ENCODE assay signal across 11 cellular contexts in the genomic region with DNA sequence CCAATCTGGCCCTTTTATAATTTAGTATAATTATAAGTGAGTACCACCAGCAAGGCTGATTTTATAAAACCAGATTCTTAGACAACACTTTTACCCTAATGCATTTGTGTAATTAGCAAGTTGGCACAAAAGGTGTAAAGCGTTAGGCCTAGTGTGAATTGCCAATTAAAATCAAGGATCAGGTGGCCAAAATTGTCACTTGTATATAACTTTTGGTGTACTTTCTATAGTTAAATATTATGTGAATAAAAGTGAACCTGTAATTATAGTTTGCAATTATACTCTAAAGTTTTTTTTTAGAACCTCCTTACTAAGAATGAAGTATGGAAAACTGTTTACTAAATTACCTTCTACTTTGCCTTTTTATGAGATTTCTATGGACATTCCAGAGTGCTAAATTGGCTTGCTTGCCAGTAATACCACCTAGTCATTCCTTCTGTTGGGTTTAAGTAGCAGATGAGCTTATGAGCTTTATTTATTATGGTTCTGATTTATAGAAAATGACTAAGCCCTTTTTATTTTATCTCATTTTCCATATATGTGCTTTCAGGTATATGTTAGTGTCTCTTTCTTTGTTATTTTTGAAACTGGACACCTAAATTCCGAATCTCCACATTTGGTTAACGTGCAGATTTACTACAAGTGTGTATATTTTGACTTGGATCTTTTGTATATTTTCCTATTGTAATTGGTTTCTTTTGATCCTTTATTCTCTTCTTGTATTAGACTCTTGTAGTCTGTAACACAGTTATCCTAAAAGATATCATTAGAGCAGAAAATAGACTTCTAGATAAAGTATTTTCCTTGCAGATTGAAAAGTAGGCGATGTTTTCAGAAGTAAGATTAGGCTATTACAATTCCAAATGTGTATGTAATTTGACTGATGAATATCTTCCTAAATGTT. TPM values are rescaled to one million over a fixed set of nuclear protein-coding genes. Genes with fewer than 3 reads are reported as not detected.
DNase-seq lines count a peak whose midpoint lies in the region; ATAC-seq and TF ChIP-seq lines count a peak whose summit lies in the region.
"Had no signal": no experiment of that assay in that cellular context is flagged by ENCODE, and none has a peak within 500 bp of the region (broad histone marks: within the 10 kb centered on the region; RNA-seq: fewer than 3 reads in every experiment).

No MANE protein-coding gene starts in this region.

- H3K9me3 Mint-ChIP-seq in activated naive CD8-positive, alpha-beta T cell (ENCODE audit: low read depth) = no peaks in the 10 kb centered on the region
- no peaks in the 10 kb centered on the region for H3K9me3 Mint-ChIP-seq in activated naive CD8-positive, alpha-beta T cell treated with anti-CD3 and anti-CD28 coated beads, Interleukin-2, amount 50 U/mL, for 24 hours

- H3K36me3 Mint-ChIP-seq in activated naive CD8-positive, alpha-beta T cell = no peaks in the 10 kb centered on the region
- H3K36me3 Mint-ChIP-seq in activated naive CD8-positive, alpha-beta T cell treated with anti-CD3 and anti-CD28 coated beads, Interleukin-2, amount 50 U/mL, for 24 hours (ENCODE audit: low read depth) = peaks cover 15% of the 10 kb centered on the region

- peak overlapping the region; percentile 10 for H3K27ac Mint-ChIP-seq in activated naive CD8-positive, alpha-beta T cell
- H3K27ac Mint-ChIP-seq in activated naive CD8-positive, alpha-beta T cell treated with anti-CD3 and anti-CD28 coated beads, Interleukin-2, amount 50 U/mL, for 24 hours = no peak overlapping the region

- H3K27me3 Mint-ChIP-seq in activated naive CD8-positive, alpha-beta T cell = no peaks in the 10 kb centered on the region
- H3K27me3 Mint-ChIP-seq in activated naive CD8-positive, alpha-beta T cell treated with anti-CD3 and anti-CD28 coated beads, Interleukin-2, amount 50 U/mL, for 24 hours = peaks cover 1% of the 10 kb centered on the region

- H3K4me3 ChIP-seq in mucosa of rectum (ENCODE audit: low read length in 2 of 2) = peak overlapping the region; percentile 43 to 53
- no peak overlapping the region for H3K4me3 ChIP-seq in upper lobe of left lung

- 92 to 93% methylated on average over 4 of the region's 4 CpGs for WGBS in upper lobe of left lung, 2 donors

- DNase-seq in activated naive CD8-positive, alpha-beta T cell treated with anti-CD3 and anti-CD28 coated beads, Interleukin-2, amount 50 U/mL, for 24 hours = no peak
- DNase-seq in amniotic epithelial cell (ENCODE audit: low read depth) = peak; percentile 22
- DNase-seq in upper lobe of left lung = no peak
- DNase-seq in activated CD4-positive, alpha-beta T cell treated with anti-CD3 and anti-CD28 coated beads, Interleukin-2, amount 50 U/mL, for 4 hours = no peak
- DNase-seq in activated naive CD4-positive, alpha-beta T cell (lab: John Stamatoyannopoulos, UW) = no peak
- DNase-seq: brain microvascular endothelial cell, KBM-7, SW 1271 had no signal

- H3K4me1 Mint-ChIP-seq in activated naive CD8-positive, alpha-beta T cell (ENCODE audit: low read depth) = peaks cover 59% of the 10 kb centered on the region
- H3K4me1 Mint-ChIP-seq in activated naive CD8-positive, alpha-beta T cell treated with anti-CD3 and anti-CD28 coated beads, Interleukin-2, amount 50 U/mL, for 24 hours = peaks cover 45% of the 10 kb centered on the region

- H3K9ac ChIP-seq in mucosa of rectum (ENCODE audit: low read depth in 1 of 2, low read length in 2 of 2) = peak overlapping the region in 1 of 2 donors; percentile 15

- H3K36me3 ChIP-seq in mucosa of rectum (ENCODE audit: control insufficient read depth in 2 of 2, insufficient read depth in 2 of 2, low read length in 2 of 2) (peaks cover 0 to 2% of the 10 kb centered on the region in 2 donors), upper lobe of left lung (no peaks in the 10 kb centered on the region)
- H3K36me3 ChIP-seq: brain microvascular endothelial cell had no signal

- H3K27ac ChIP-seq in mucosa of rectum (ENCODE audit: low read depth in 2 of 2, low read length in 2 of 2) = peak overlapping the region; percentile 26 to 56
- H3K27ac ChIP-seq in upper lobe of left lung = peak overlapping the region; percentile 2 to 48 (median 41)
- H3K27ac ChIP-seq: brain microvascular endothelial cell had no signal

- no peak for TF ChIP-seq EP300 in upper lobe of left lung (IDR thresholded peaks at IDR 0.05)

- H3K27me3 ChIP-seq in mucosa of rectum (ENCODE audit: control insufficient read depth in 2 of 2, insufficient read depth in 2 of 2, low read length in 2 of 2) (no peaks in the 10 kb centered on the region), upper lobe of left lung (no peaks in the 10 kb centered on the region)
- H3K27me3 ChIP-seq: brain microvascular endothelial cell had no signal

- H3K4me3 Mint-ChIP-seq in activated naive CD8-positive, alpha-beta T cell = no peak overlapping the region
- H3K4me3 Mint-ChIP-seq in activated naive CD8-positive, alpha-beta T cell treated with anti-CD3 and anti-CD28 coated beads, Interleukin-2, amount 50 U/mL, for 24 hours = no peak overlapping the region

- no peak for ATAC-seq in activated naive CD8-positive, alpha-beta T cell treated with anti-CD3 and anti-CD28 coated beads, Interleukin-2, amount 50 U/mL, for 24 hours
- ATAC-seq in upper lobe of left lung (ENCODE audit: low FRiP score in 2 of 2) (no peak), GM19023 (IDR thresholded peaks at IDR 0.05; ENCODE audit: unreplicated experiment) (no peak)

- no peak for TF ChIP-seq POLR2A in upper lobe of left lung (IDR thresholded peaks at IDR 0.05)

- H3K9me3 ChIP-seq in mucosa of rectum (ENCODE audit: control insufficient read depth in 2 of 2, low read length in 2 of 2) (no peaks in the 10 kb centered on the region), upper lobe of left lung (no peaks in the 10 kb centered on the region)

- no peak for TF ChIP-seq CTCF in upper lobe of left lung (IDR thresholded peaks at IDR 0.05)

- H3K4me1 ChIP-seq in mucosa of rectum (ENCODE audit: control insufficient read depth in 2 of 2, insufficient read depth in 2 of 2, low read length in 2 of 2) (peaks cover 4 to 11% of the 10 kb centered on the region in 2 donors), upper lobe of left lung (peaks cover 0 to 14% (median 11%) of the 10 kb centered on the region in 4 donors)

RNA-seq across cellular contexts. Expression of a gene that starts 3.9 kb away (rescaled TPM):
- total RNA-seq in upper lobe of left lung = 10 to 100 TPM; 10.5 to 26.5 (median 15.7) TPM

Comparison
In these comparisons a context has a peak if more than half of its experiments do, and no peak if none do; other contexts are left out.
1. H3K4me3 ChIP-seq: peak in mucosa of rectum (2 of 2); none in upper lobe of left lung (0 of 4).